ENCODE assay signal across 8 cellular contexts in the genomic region with DNA sequence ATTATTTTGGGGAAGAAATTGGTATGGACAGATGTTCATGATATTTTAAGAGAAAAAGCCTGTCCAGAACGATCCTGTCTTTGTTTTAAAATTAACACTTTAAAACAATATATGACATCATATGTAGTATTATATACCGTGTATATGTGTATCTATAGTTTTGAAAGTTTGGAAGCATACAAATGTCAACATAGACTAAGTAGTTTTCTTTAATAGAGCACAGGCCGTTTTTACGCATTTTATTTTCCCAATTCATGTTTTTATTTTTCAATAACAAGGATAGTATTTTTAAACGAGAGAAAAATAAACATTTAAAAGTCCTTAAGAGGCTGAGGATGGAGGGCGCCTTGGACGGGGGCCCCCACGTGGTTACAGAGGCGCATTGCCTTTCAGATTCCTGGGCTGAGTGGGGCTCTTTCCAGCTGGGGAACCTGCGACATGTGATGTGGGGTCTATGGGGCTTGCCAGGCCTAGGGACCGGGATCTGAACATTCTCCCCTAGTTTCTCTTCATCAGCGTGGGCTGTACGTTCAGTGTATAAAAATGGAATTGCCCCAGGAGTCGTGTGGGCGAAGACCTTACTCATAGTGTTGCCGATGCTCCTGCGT.
A peak's percentile ranks its signal among the peaks of the same experiment; 100 is the strongest.
DNase-seq lines count a peak whose midpoint lies in the region; ATAC-seq and TF ChIP-seq lines count a peak whose summit lies in the region.

No MANE protein-coding gene starts in this region.

- intact Hi-C loops in activated B cell treated with CpG ODN at 0.5 μM for 24 hours (cut with micrococcal nuclease), result loop anchor here (1.0 to 10.0 kb wide), 5 partner anchors 311 to 1459 kb away; partner anchors contain the start of genes AGAP3, CUL1, FASTK and TMUB1

- peak; percentile 12 for ATAC-seq in activated B cell treated with CpG ODN at 0.5 μM for 24 hours (ENCODE audit: low read depth)
- ATAC-seq in GM18858 (IDR thresholded peaks at IDR 0.05; ENCODE audit: unreplicated experiment), result no peak

- peak overlapping the region; percentile 30 for H3K27ac Mint-ChIP-seq in activated B cell treated with CpG ODN at 0.5 μM for 24 hours

- CTCF ChIA-PET in activated B cell treated with CpG ODN at 0.5 μM for 24 hours (lab: Charles Lee), result interaction anchor here (0.6 to 2.3 kb wide), 12 partner anchors 13 to 1619 kb away, joined by 3 to 9 read pairs (median 3); partner anchors contain the start of gene ZNF777

- POLR2A ChIA-PET in activated B cell treated with CpG ODN at 0.5 μM for 24 hours (lab: Charles Lee), result interaction anchor here (0.5 to 2.1 kb wide), 6 partner anchors 144 to 1269 kb away, joined by 3 to 7 read pairs (median 5); partner anchors contain the start of genes ZNF425 and ZNF777

- peaks cover 40% of the 10 kb centered on the region for H3K4me1 Mint-ChIP-seq in activated B cell treated with CpG ODN at 0.5 μM for 24 hours

- H3K4me3 Mint-ChIP-seq in activated B cell treated with CpG ODN at 0.5 μM for 24 hours, result peak overlapping the region; percentile 90

- H3K27me3 Mint-ChIP-seq in activated B cell treated with CpG ODN at 0.5 μM for 24 hours, result peaks cover 5% of the 10 kb centered on the region

- no peaks in the 10 kb centered on the region for H3K9me3 Mint-ChIP-seq in activated B cell treated with CpG ODN at 0.5 μM for 24 hours

- peaks cover 19% of the 10 kb centered on the region for H3K36me3 Mint-ChIP-seq in activated B cell treated with CpG ODN at 0.5 μM for 24 hours (ENCODE audit: low read depth)

- peak; percentile 50 for DNase-seq in NK-92 treated with Interleukin-12 subunit alpha and Interleukin-12 subunit beta, amount 100 ng/mL, for 24 hours (lab: John Stamatoyannopoulos, UW)
- DNase-seq in NK-92 (lab: John Stamatoyannopoulos, UW; ENCODE audit: unreplicated experiment) (no peak), M059J (ENCODE audit: low read depth) (peak; percentile 40), activated B cell treated with CpG ODN at 0.5 μM for 24 hours (peak; percentile 39), cerebellar cortex (ENCODE audit: low spot score) (peak; percentile 83), left kidney (ENCODE audit: low read depth, low spot score) (peak; percentile 90)
- DNase-seq in stimulated activated CD4-positive, alpha-beta T cell treated with anti-CD3 and anti-CD28 coated beads, Interleukin-15, amount 100 ng/mL, for 24 hours, result peak; percentile 80

- no peak for TF ChIP-seq CTCF in activated B cell treated with CpG ODN at 0.5 μM for 24 hours (IDR thresholded peaks at IDR 0.05)
